ENCODE assay signal across 18 cellular contexts in genomic region chr1:184832517-184832916, GRCh38.
DNase-seq lines count a peak whose midpoint lies in the region; ATAC-seq and TF ChIP-seq lines count a peak whose summit lies in the region.
"Had no signal": no experiment of that assay in that cellular context is flagged by ENCODE, and none has a peak within 500 bp of the region (broad histone marks: within the 10 kb centered on the region; RNA-seq: fewer than 3 reads in every experiment).

No MANE protein-coding gene starts in this region.

- peaks cover 3% of the 10 kb centered on the region for H3K9me3 Mint-ChIP-seq in activated CD4-positive, alpha-beta T cell treated with anti-CD3 and anti-CD28 coated beads, Interleukin-2, amount 10 ng/mL, durations not matched to agents 24 days and 14 days
- H3K9me3 Mint-ChIP-seq in activated CD4-positive, alpha-beta T cell treated with anti-CD3 and anti-CD28 coated beads, Interleukin-2, amount 10 ng/mL, durations not matched to agents 7 days and 5 days = no peaks in the 10 kb centered on the region
- H3K9me3 Mint-ChIP-seq in central memory CD8-positive, alpha-beta T cell = no peaks in the 10 kb centered on the region
- no peaks in the 10 kb centered on the region for H3K9me3 Mint-ChIP-seq in effector memory CD8-positive, alpha-beta T cell

- H3K4me3 Mint-ChIP-seq in activated CD4-positive, alpha-beta T cell treated with anti-CD3 and anti-CD28 coated beads, Interleukin-2, amount 10 ng/mL, durations not matched to agents 24 days and 14 days = no peak overlapping the region
- no peak overlapping the region for H3K4me3 Mint-ChIP-seq in activated CD4-positive, alpha-beta T cell treated with anti-CD3 and anti-CD28 coated beads, Interleukin-2, amount 10 ng/mL, durations not matched to agents 7 days and 5 days
- no peak overlapping the region for H3K4me3 Mint-ChIP-seq in central memory CD8-positive, alpha-beta T cell
- H3K4me3 Mint-ChIP-seq in effector memory CD8-positive, alpha-beta T cell = no peak overlapping the region
- H3K4me3 Mint-ChIP-seq: B cell; CD4-positive, CD25-positive, alpha-beta regulatory T cell; CD8-positive, alpha-beta T cell had no signal

- 83 to 98% (median 85%) methylated on average over 3 of the region's 3 CpGs for WGBS in psoas muscle, 3 donors

- H3K4me1 ChIP-seq in psoas muscle = peaks cover 39% of the 10 kb centered on the region
- H3K4me1 ChIP-seq: BLaER1 had no signal

- H3K27ac ChIP-seq in psoas muscle = peak overlapping the region; percentile 92
- H3K27ac ChIP-seq: 22Rv1, BLaER1, C4-2B, GM23248 had no signal

- H3K36me3 Mint-ChIP-seq in activated CD4-positive, alpha-beta T cell treated with anti-CD3 and anti-CD28 coated beads, Interleukin-2, amount 10 ng/mL, durations not matched to agents 24 days and 14 days (ENCODE audit: low read depth) = peaks cover 27% of the 10 kb centered on the region
- H3K36me3 Mint-ChIP-seq in activated CD4-positive, alpha-beta T cell treated with anti-CD3 and anti-CD28 coated beads, Interleukin-2, amount 10 ng/mL, durations not matched to agents 7 days and 5 days (ENCODE audit: low read depth) = peaks cover 54% of the 10 kb centered on the region
- H3K36me3 Mint-ChIP-seq in central memory CD8-positive, alpha-beta T cell (ENCODE audit: insufficient read depth) = peaks cover 23% of the 10 kb centered on the region
- H3K36me3 Mint-ChIP-seq in effector memory CD8-positive, alpha-beta T cell (ENCODE audit: insufficient read depth) = peaks cover 29% of the 10 kb centered on the region

- ATAC-seq in central memory CD8-positive, alpha-beta T cell (replicated peaks; ENCODE audit: extremely low read depth, poor library complexity, severe bottlenecking) = no peak
- ATAC-seq in psoas muscle (no peak), HG03469 (IDR thresholded peaks at IDR 0.05; ENCODE audit: unreplicated experiment) (no peak)
- ATAC-seq in effector memory CD8-positive, alpha-beta T cell (replicated peaks) = no peak
- ATAC-seq: CD8-positive, alpha-beta T cell had no signal

- H3K36me3 ChIP-seq in psoas muscle (ENCODE audit: insufficient read depth in 1 of 2, low read depth in 1 of 2) = peaks cover 0 to 7% of the 10 kb centered on the region in 2 donors
- H3K36me3 ChIP-seq: BLaER1 had no signal

- DNase-seq in activated CD4-positive, alpha-beta T cell treated with anti-CD3 and anti-CD28 coated beads, Interleukin-2, amount 10 ng/mL, durations not matched to agents 24 days and 14 days = peak; percentile 40
- no peak for DNase-seq in activated CD4-positive, alpha-beta T cell treated with anti-CD3 and anti-CD28 coated beads, Interleukin-2, amount 10 ng/mL, durations not matched to agents 7 days and 5 days
- DNase-seq in central memory CD8-positive, alpha-beta T cell (ENCODE audit: low spot score in 2 of 2) = no peak
- DNase-seq in psoas muscle = no peak
- no peak for DNase-seq in effector memory CD8-positive, alpha-beta T cell
- DNase-seq: Caco-2; CD4-positive, CD25-positive, alpha-beta regulatory T cell; CD8-positive, alpha-beta T cell; DMS153; DND-41; GM23248; H7; HCEC 1CT had no signal

- no peak for TF ChIP-seq CTCF in psoas muscle (IDR thresholded peaks at IDR 0.05)

- H3K4me3 ChIP-seq in psoas muscle = no peak overlapping the region
- H3K4me3 ChIP-seq: BLaER1, GM23248 had no signal

- POLR2A ChIA-PET in activated CD4-positive, alpha-beta T cell treated with anti-CD3 and anti-CD28 coated beads, Interleukin-2, amount 10 ng/mL, durations not matched to agents 7 days and 5 days (lab: Charles Lee) = no interaction called here

- no peaks in the 10 kb centered on the region for H3K9me3 ChIP-seq in psoas muscle
- H3K9me3 ChIP-seq: BLaER1, Caco-2 had no signal

- no peaks in the 10 kb centered on the region for H3K27me3 Mint-ChIP-seq in activated CD4-positive, alpha-beta T cell treated with anti-CD3 and anti-CD28 coated beads, Interleukin-2, amount 10 ng/mL, durations not matched to agents 24 days and 14 days
- H3K27me3 Mint-ChIP-seq in activated CD4-positive, alpha-beta T cell treated with anti-CD3 and anti-CD28 coated beads, Interleukin-2, amount 10 ng/mL, durations not matched to agents 7 days and 5 days = no peaks in the 10 kb centered on the region
- H3K27me3 Mint-ChIP-seq in central memory CD8-positive, alpha-beta T cell = no peaks in the 10 kb centered on the region
- H3K27me3 Mint-ChIP-seq in effector memory CD8-positive, alpha-beta T cell = no peaks in the 10 kb centered on the region
- H3K27me3 Mint-ChIP-seq: B cell; CD4-positive, CD25-positive, alpha-beta regulatory T cell had no signal

- CTCF ChIA-PET in activated CD4-positive, alpha-beta T cell treated with anti-CD3 and anti-CD28 coated beads, Interleukin-2, amount 10 ng/mL, durations not matched to agents 7 days and 5 days (lab: Charles Lee) = interaction anchor here (0.7 to 1.5 kb wide), 4 partner anchors 10 to 48 kb away, joined by 3 to 5 read pairs (median 4); no protein-coding TSS in a partner anchor

- no peaks in the 10 kb centered on the region for H3K4me1 Mint-ChIP-seq in activated CD4-positive, alpha-beta T cell treated with anti-CD3 and anti-CD28 coated beads, Interleukin-2, amount 10 ng/mL, durations not matched to agents 24 days and 14 days
- no peaks in the 10 kb centered on the region for H3K4me1 Mint-ChIP-seq in activated CD4-positive, alpha-beta T cell treated with anti-CD3 and anti-CD28 coated beads, Interleukin-2, amount 10 ng/mL, durations not matched to agents 7 days and 5 days
- H3K4me1 Mint-ChIP-seq in central memory CD8-positive, alpha-beta T cell = peaks cover 10% of the 10 kb centered on the region
- peaks cover 0 to 8% of the 10 kb centered on the region in 2 donors for H3K4me1 Mint-ChIP-seq in effector memory CD8-positive, alpha-beta T cell (ENCODE audit: low read depth in 2 of 2)

- H3K27ac Mint-ChIP-seq in activated CD4-positive, alpha-beta T cell treated with anti-CD3 and anti-CD28 coated beads, Interleukin-2, amount 10 ng/mL, durations not matched to agents 24 days and 14 days = no peak overlapping the region
- H3K27ac Mint-ChIP-seq in activated CD4-positive, alpha-beta T cell treated with anti-CD3 and anti-CD28 coated beads, Interleukin-2, amount 10 ng/mL, durations not matched to agents 7 days and 5 days = no peak overlapping the region
- peak overlapping the region; percentile 47 for H3K27ac Mint-ChIP-seq in central memory CD8-positive, alpha-beta T cell (ENCODE audit: low read depth)
- no peak overlapping the region for H3K27ac Mint-ChIP-seq in effector memory CD8-positive, alpha-beta T cell
- H3K27ac Mint-ChIP-seq: B cell; CD8-positive, alpha-beta T cell had no signal

- intact Hi-C loops in activated CD4-positive, alpha-beta T cell treated with anti-CD3 and anti-CD28 coated beads, Interleukin-2, amount 10 ng/mL, durations not matched to agents 24 days and 14 days (cut with micrococcal nuclease) = no loop called here
- intact Hi-C loops in psoas muscle (cut with DNase I) = no loop called here

- H3K27me3 ChIP-seq in psoas muscle (ENCODE audit: insufficient read depth in 3 of 3, low read length in 2 of 3) = no peaks in the 10 kb centered on the region
- H3K27me3 ChIP-seq: BLaER1 had no signal
